Comparison of ENCODE assay signal across 17 cellular contexts in genomic region chr14:59811850-59812249, GRCh38. TPM values are rescaled to one million over a fixed set of nuclear protein-coding genes. Genes with fewer than 3 reads are reported as not detected.
DNase-seq lines count a peak whose midpoint lies in the region; ATAC-seq and TF ChIP-seq lines count a peak whose summit lies in the region.
"Had no signal": no experiment of that assay in that cellular context is flagged by ENCODE, and none has a peak within 500 bp of the region (broad histone marks: within the 10 kb centered on the region; RNA-seq: fewer than 3 reads in every experiment).

No MANE protein-coding gene starts in this region.

- no peaks in the 10 kb centered on the region for H3K79me2 ChIP-seq in neural progenitor cell (ENCODE audit: low read depth)

- H3K27ac ChIP-seq in neural progenitor cell = no peak overlapping the region
- H3K27ac ChIP-seq: BLaER1 treated with 17β-estradiol and CSF1 and Interleukin-3, amounts not matched to agents 10 nM and 100 nM had no signal

- TF ChIP-seq CTCF in choroid plexus epithelial cell (conservative IDR thresholded peaks at IDR 0.05; ENCODE audit: low read depth, low read length) (no peak), neural progenitor cell (IDR thresholded peaks at IDR 0.05) (no peak)

- H3K36me3 ChIP-seq in H7 (replicated peaks; ENCODE audit: control insufficient read depth, insufficient read depth, low read length) = no peaks in the 10 kb centered on the region
- H3K36me3 ChIP-seq in neural progenitor cell = no peaks in the 10 kb centered on the region
- H3K36me3 ChIP-seq: BLaER1 treated with 17β-estradiol and CSF1 and Interleukin-3, amounts not matched to agents 10 nM and 100 nM had no signal

- H3K9me3 ChIP-seq in neural progenitor cell (ENCODE audit: low read depth) = no peaks in the 10 kb centered on the region

- no peak overlapping the region for H2AFZ ChIP-seq in neural progenitor cell (replicated peaks)

- H3F3A ChIP-seq in neural progenitor cell (ENCODE audit: low read depth) = peaks cover 5% of the 10 kb centered on the region

- H3K36me3 Mint-ChIP-seq in neural progenitor cell = no peaks in the 10 kb centered on the region
- H3K36me3 Mint-ChIP-seq in activated T-cell treated with anti-CD3 and anti-CD28 coated beads, Interleukin-2, amount 50 U/mL, for 24 hours (ENCODE audit: low read depth) = no peaks in the 10 kb centered on the region
- H3K36me3 Mint-ChIP-seq: CD8-positive, alpha-beta T cell had no signal

- peaks cover 40% of the 10 kb centered on the region for H3K4me1 ChIP-seq in neural progenitor cell
- H3K4me1 ChIP-seq: BLaER1 treated with 17β-estradiol and CSF1 and Interleukin-3, amounts not matched to agents 10 nM and 100 nM had no signal

- no peak overlapping the region for H3K4me3 ChIP-seq in H7 (ENCODE audit: insufficient read depth, low read depth, low read length)
- no peak overlapping the region for H3K4me3 ChIP-seq in choroid plexus epithelial cell (ENCODE audit: low read depth, low read length)
- peak overlapping the region; percentile 3 for H3K4me3 ChIP-seq in neural progenitor cell
- H3K4me3 ChIP-seq: BLaER1 treated with 17β-estradiol and CSF1 and Interleukin-3, amounts not matched to agents 10 nM and 100 nM had no signal

- peaks cover 21% of the 10 kb centered on the region for H3K4me1 Mint-ChIP-seq in neural progenitor cell
- no peaks in the 10 kb centered on the region for H3K4me1 Mint-ChIP-seq in activated T-cell treated with anti-CD3 and anti-CD28 coated beads, Interleukin-2, amount 50 U/mL, for 24 hours (ENCODE audit: low read depth)
- H3K4me1 Mint-ChIP-seq: B cell had no signal

- H3K4me3 Mint-ChIP-seq in neural progenitor cell = no peak overlapping the region
- no peak overlapping the region for H3K4me3 Mint-ChIP-seq in activated T-cell treated with anti-CD3 and anti-CD28 coated beads, Interleukin-2, amount 50 U/mL, for 24 hours
- H3K4me3 Mint-ChIP-seq: B cell; CD8-positive, alpha-beta T cell; HFFc6 had no signal

- no peak for ATAC-seq in HG02840 (IDR thresholded peaks at IDR 0.05; ENCODE audit: low FRiP score, unreplicated experiment)
- ATAC-seq: CD8-positive, alpha-beta T cell; HCT116 had no signal

- no peaks in the 10 kb centered on the region for H4K20me1 ChIP-seq in neural progenitor cell (ENCODE audit: low read depth)
- H4K20me1 ChIP-seq: BLaER1 treated with 17β-estradiol and CSF1 and Interleukin-3, amounts not matched to agents 10 nM and 100 nM had no signal

- H3K9ac ChIP-seq in neural progenitor cell = no peak overlapping the region
- H3K9ac ChIP-seq: BLaER1 treated with 17β-estradiol and CSF1 and Interleukin-3, amounts not matched to agents 10 nM and 100 nM had no signal

- no peak overlapping the region for H3K27ac Mint-ChIP-seq in neural progenitor cell
- no peak overlapping the region for H3K27ac Mint-ChIP-seq in activated T-cell treated with anti-CD3 and anti-CD28 coated beads, Interleukin-2, amount 50 U/mL, for 24 hours
- H3K27ac Mint-ChIP-seq: B cell; CD8-positive, alpha-beta T cell; HFFc6 had no signal

- H3K9me3 Mint-ChIP-seq in neural progenitor cell = no peaks in the 10 kb centered on the region
- H3K9me3 Mint-ChIP-seq in activated T-cell treated with anti-CD3 and anti-CD28 coated beads, Interleukin-2, amount 50 U/mL, for 24 hours = no peaks in the 10 kb centered on the region
- H3K9me3 Mint-ChIP-seq: CD8-positive, alpha-beta T cell had no signal

- peak; percentile 44 for DNase-seq in H7
- peak; percentile 4 for DNase-seq in choroid plexus epithelial cell (ENCODE audit: low read depth)
- DNase-seq in iPS-NIHi11 (ENCODE audit: low spot score) = peak; percentile 31
- DNase-seq in neural progenitor cell (ENCODE audit: low spot score) = peak; percentile 59
- DNase-seq in activated T-cell treated with anti-CD3 and anti-CD28 coated beads, Interleukin-2, amount 50 U/mL, for 24 hours = no peak
- DNase-seq in AG08395 (ENCODE audit: low spot score) = no peak
- no peak for DNase-seq in T1000 (lab: John Stamatoyannopoulos, UW)
- DNase-seq: 8988T; CD8-positive, alpha-beta T cell; COR-L47; DMS 273 treated with DMSO at 0.1 percent for 48 hours; HFFc6; KG1 had no signal

- H3K4me2 ChIP-seq in neural progenitor cell = peak overlapping the region; percentile 71
- H3K4me2 ChIP-seq: BLaER1 treated with 17β-estradiol and CSF1 and Interleukin-3, amounts not matched to agents 10 nM and 100 nM had no signal

- H3K27me3 ChIP-seq in H7 (ENCODE audit: control insufficient read depth, insufficient read depth, low read length) (no peaks in the 10 kb centered on the region), neural progenitor cell (no peaks in the 10 kb centered on the region)
- H3K27me3 ChIP-seq: BLaER1 treated with 17β-estradiol and CSF1 and Interleukin-3, amounts not matched to agents 10 nM and 100 nM had no signal

- no peaks in the 10 kb centered on the region for H3K27me3 Mint-ChIP-seq in neural progenitor cell (ENCODE audit: insufficient read depth, low read depth)
- peaks cover 22% of the 10 kb centered on the region for H3K27me3 Mint-ChIP-seq in activated T-cell treated with anti-CD3 and anti-CD28 coated beads, Interleukin-2, amount 50 U/mL, for 24 hours
- H3K27me3 Mint-ChIP-seq: B cell had no signal

RNA-seq across cellular contexts. Expression of gene RTN1, which starts 58.7 kb away (rescaled TPM):
- total RNA-seq in H7 (2014; rRNA removed; shearing (Covaris generic)) = 0.42 and 3.7 TPM in 2 replicates
- total RNA-seq in neural progenitor cell (ENCODE audit: low replicate concordance) = 7.7 and 18.6 TPM in 2 replicates
- total RNA-seq: B cell; CD8-positive, alpha-beta T cell had no signal

Comparison
In these comparisons a context has a peak if more than half of its experiments do, and no peak if none do; other contexts are left out.
1. DNase-seq: peak in H7 (single experiment), choroid plexus epithelial cell (single experiment), iPS-NIHi11 (single experiment) and neural progenitor cell (single experiment); none in activated T-cell treated with anti-CD3 and anti-CD28 coated beads, Interleukin-2, amount 50 U/mL, for 24 hours (single experiment), AG08395 (single experiment) and T1000 (single experiment).